ENCODE assay signal across 9 cellular contexts in the genomic region with DNA sequence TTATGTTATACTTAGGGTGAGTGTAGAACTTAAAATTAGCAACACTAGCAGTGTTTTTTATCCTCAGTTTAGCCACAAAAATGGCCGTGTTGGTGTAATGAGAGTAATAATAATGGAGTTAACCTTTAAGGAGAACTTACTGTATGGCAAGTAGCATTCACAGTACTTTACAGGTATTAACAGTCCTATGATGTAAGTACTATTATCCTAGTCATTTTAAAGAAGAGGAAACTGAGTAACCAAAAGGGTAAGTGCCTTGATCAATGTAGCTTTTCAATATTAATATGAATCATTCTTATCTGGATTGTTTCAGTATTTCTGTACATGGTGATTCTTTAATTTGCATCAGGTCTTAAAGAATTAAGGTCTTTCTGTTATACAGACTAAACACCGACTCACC.
"Had no signal": no experiment of that assay in that cellular context is flagged by ENCODE, and none has a peak within 500 bp of the region (broad histone marks: within the 10 kb centered on the region; RNA-seq: fewer than 3 reads in every experiment).

No MANE protein-coding gene starts in this region.

- H3K27ac Mint-ChIP-seq: HFFc6 had no signal

- H3K27ac ChIP-seq: GM23248, HL-60 had no signal

- H3K4me3 ChIP-seq: GM23248, HAP-1 had no signal

- H3K36me3 Mint-ChIP-seq: IgD-negative memory B cell had no signal

- H3K9me3 ChIP-seq: HAP-1 had no signal

- H3K4me3 Mint-ChIP-seq: HFFc6, IgD-negative memory B cell had no signal

- H3K9me3 Mint-ChIP-seq: HFFc6, IgD-negative memory B cell had no signal

- DNase-seq: GM23248, GOT3, H7, HFFc6 had no signal

- H3K4me1 ChIP-seq: HAP-1 had no signal

- H3K36me3 ChIP-seq: HAP-1 had no signal

- ATAC-seq: HCT116, HepG2 had no signal

- H3K4me1 Mint-ChIP-seq: IgD-negative memory B cell had no signal
